Comparison of ENCODE assay signal across 8 cellular contexts in genomic region chr4:3954540-3955360, GRCh38.
DNase-seq lines count a peak whose midpoint lies in the region; ATAC-seq and TF ChIP-seq lines count a peak whose summit lies in the region.
"Not testable (repeated sequence)": the region's sequence is repeated elsewhere in the genome, so short reads cannot be mapped to it uniquely, and the experiment has no call there.

No MANE protein-coding gene starts in this region.

- TF ChIP-seq CTCF in DND-41 (IDR thresholded peaks at IDR 0.05; ENCODE audit: borderline replicate concordance, extremely low read depth, low read length, poor library complexity, severe bottlenecking); WI38 (IDR thresholded peaks at IDR 0.05; ENCODE audit: low read depth, low read length); astrocyte of the spinal cord (IDR thresholded peaks at IDR 0.05; ENCODE audit: low read depth, low read length); osteocyte (IDR thresholded peaks at IDR 0.05): not testable (repeated sequence)

- ATAC-seq in DND-41 (ENCODE audit: insufficient read depth, low read depth); left ventricle myocardium superior; stimulated activated naive CD8-positive, alpha-beta T cell treated with anti-CD3 and anti-CD28 coated beads, Interleukin-15, amount 100 ng/mL, for 72 hours: not testable (repeated sequence)
- ATAC-seq in HG03045 (IDR thresholded peaks at IDR 0.05; ENCODE audit: unreplicated experiment), result peak; percentile 9

- peak overlapping the region; percentile 93 for H3K4me2 ChIP-seq in DND-41 (ENCODE audit: insufficient read depth, low read length)

- not testable (repeated sequence) for H3K36me3 ChIP-seq in DND-41 (ENCODE audit: insufficient read depth, low read length)

- not testable (repeated sequence) for H3K36me3 Mint-ChIP-seq in osteocyte (ENCODE audit: unreplicated experiment)

- H3K9me3 ChIP-seq in DND-41 (ENCODE audit: insufficient read depth, low read length, severe bottlenecking), result not testable (repeated sequence)

- H3K4me1 Mint-ChIP-seq in osteocyte (ENCODE audit: unreplicated experiment), result peaks cover 12% of the 10 kb centered on the region
- peaks cover 17% of the 10 kb centered on the region for H3K4me1 Mint-ChIP-seq in stimulated activated naive CD8-positive, alpha-beta T cell treated with anti-CD3 and anti-CD28 coated beads, Interleukin-15, amount 100 ng/mL, for 72 hours

- H3K27ac Mint-ChIP-seq in osteocyte (ENCODE audit: unreplicated experiment), result peak overlapping the region; percentile 96
- peak overlapping the region; percentile 89 to 94 for H3K27ac Mint-ChIP-seq in stimulated activated naive CD8-positive, alpha-beta T cell treated with anti-CD3 and anti-CD28 coated beads, Interleukin-15, amount 100 ng/mL, for 72 hours

- not testable (repeated sequence) for H3K9me3 Mint-ChIP-seq in osteocyte (ENCODE audit: unreplicated experiment); stimulated activated naive CD8-positive, alpha-beta T cell treated with anti-CD3 and anti-CD28 coated beads, Interleukin-15, amount 100 ng/mL, for 72 hours

- peak overlapping the region; percentile 76 for H2AFZ ChIP-seq in DND-41 (ENCODE audit: low read depth, low read length)

- in situ Hi-C loops in astrocyte of the spinal cord (cut with HindIII; ENCODE audit: low sequenced_read_pairs), result not testable (repeated sequence)

- H3K27ac ChIP-seq in DND-41 (ENCODE audit: low read length), result peak overlapping the region; percentile 71

- peaks cover 15% of the 10 kb centered on the region for H3K4me1 ChIP-seq in DND-41 (ENCODE audit: insufficient read depth, low read length)

- H3K4me3 ChIP-seq in DND-41 (ENCODE audit: low read depth in 1 of 2, low read length in 2 of 2) (peak overlapping the region; percentile 49 to 75; a peak in 3 of 4 replicates), WI38 (ENCODE audit: low read depth, low read length) (peak overlapping the region; percentile 72), astrocyte of the spinal cord (ENCODE audit: low read depth, low read length) (peak overlapping the region; percentile 50)

- H3K9ac ChIP-seq in DND-41 (ENCODE audit: low read depth, low read length), result peak overlapping the region; percentile 61

- H3K27me3 Mint-ChIP-seq in osteocyte (ENCODE audit: unreplicated experiment); stimulated activated naive CD8-positive, alpha-beta T cell treated with anti-CD3 and anti-CD28 coated beads, Interleukin-15, amount 100 ng/mL, for 72 hours: not testable (repeated sequence)

- H3K27me3 ChIP-seq in DND-41 (ENCODE audit: insufficient read depth, low read length, poor library complexity), result not testable (repeated sequence)

- intact Hi-C loops in left ventricle myocardium superior (cut with micrococcal nuclease), result not testable (repeated sequence)

- not testable (repeated sequence) for H4K20me1 ChIP-seq in DND-41 (ENCODE audit: insufficient read depth, low read length)

- H3K4me3 Mint-ChIP-seq in osteocyte (ENCODE audit: unreplicated experiment), result peak overlapping the region; percentile 84
- peak overlapping the region; percentile 87 to 90 for H3K4me3 Mint-ChIP-seq in stimulated activated naive CD8-positive, alpha-beta T cell treated with anti-CD3 and anti-CD28 coated beads, Interleukin-15, amount 100 ng/mL, for 72 hours

- H3K79me2 ChIP-seq in DND-41 (ENCODE audit: insufficient read depth, low read length), result not testable (repeated sequence)

- DNase-seq in DND-41 (peak; percentile 82), NCI-H226 (peak; percentile 91), astrocyte of the spinal cord (ENCODE audit: low read depth, low spot score) (peak; percentile 92), left ventricle myocardium superior (peak; percentile 58), osteocyte (ENCODE audit: extremely low spot score, unreplicated experiment) (peak; percentile 91)
- peak; percentile 65 to 74 for DNase-seq in stimulated activated naive CD8-positive, alpha-beta T cell treated with anti-CD3 and anti-CD28 coated beads, Interleukin-15, amount 100 ng/mL, for 72 hours
